Comparison of ENCODE assay signal across 24 cellular contexts in the genomic region with DNA sequence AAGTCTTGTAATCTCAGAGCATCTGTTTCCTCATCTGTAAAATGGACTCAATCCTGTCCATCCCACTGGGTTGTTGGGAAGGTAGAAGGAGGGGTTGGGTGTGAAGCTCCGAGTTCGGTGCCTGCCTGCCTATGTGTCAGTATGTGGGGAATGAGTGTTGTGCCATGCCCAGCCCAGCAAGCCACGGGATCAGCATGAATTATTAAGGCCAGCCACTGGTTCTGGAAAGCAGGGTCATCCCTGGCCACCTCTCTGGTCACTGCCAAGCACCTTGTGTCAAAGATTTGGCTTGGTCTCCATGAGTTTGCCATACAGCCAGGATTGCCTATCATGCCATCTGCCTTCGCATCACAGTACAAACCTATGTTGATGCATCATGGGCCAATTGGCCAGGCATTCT. TPM values are rescaled to one million over a fixed set of nuclear protein-coding genes. Genes with fewer than 3 reads are reported as not detected.
"Had no signal": no experiment of that assay in that cellular context is flagged by ENCODE, and none has a peak within 500 bp of the region (broad histone marks: within the 10 kb centered on the region; RNA-seq: fewer than 3 reads in every experiment).

No MANE protein-coding gene starts in this region.

- H3K4me1 ChIP-seq: SJSA1 had no signal

- H3K4me2 ChIP-seq: KMS-11 had no signal

- H3K9ac ChIP-seq: KMS-11 had no signal

- H3K9me3 ChIP-seq: SJSA1 had no signal

- H3K4me3 ChIP-seq: SJSA1, SK-N-MC had no signal

- DNase-seq: IMR-90, Kasumi-1, MM.1S, NCI-H1092 treated with DMSO at 0.1 percent for 48 hours, NCI-H1436, NCI-H187, NCI-H2029, NCI-H2081 treated with DMSO at 0.1 percent for 48 hours, NCI-H2171, NCI-H226, NCI-H446, NCI-H510A, NCI-H524 treated with DMSO at 0.1 percent for 48 hours, NCI-H69, NCI-H774, Right ventricle myocardium superior, RPMI8226, SIG-M5 had no signal

- FAIRE-seq: HepG2, RCC 7860 had no signal

- H3K27ac ChIP-seq: KMS-11, SJSA1, SK-N-MC had no signal

- H3K36me3 ChIP-seq: SJSA1 had no signal

- H3K27me3 ChIP-seq: SJSA1 had no signal

- ATAC-seq: HepG2 had no signal

RNA-seq across cellular contexts. Expression of gene TM6SF1, which starts 11.5 kb away (rescaled TPM):
- total RNA-seq: HepG2, HT-29 had no signal
- polyA plus RNA-seq: HepG2 had no signal
